ENCODE assay signal across 19 cellular contexts in genomic region chr6:37099442-37099841, GRCh38.
DNase-seq lines count a peak whose midpoint lies in the region; ATAC-seq and TF ChIP-seq lines count a peak whose summit lies in the region.
"Had no signal": no experiment of that assay in that cellular context is flagged by ENCODE, and none has a peak within 500 bp of the region (broad histone marks: within the 10 kb centered on the region; RNA-seq: fewer than 3 reads in every experiment).

No MANE protein-coding gene starts in this region.

- H3K4me1 ChIP-seq in PC-3 (ENCODE audit: insufficient read depth, low read length): peaks cover 24% of the 10 kb centered on the region
- peaks cover 52% of the 10 kb centered on the region for H3K4me1 ChIP-seq in suprapubic skin

- H3K4me3 ChIP-seq in PC-3 (ENCODE audit: low read length): no peak overlapping the region
- no peak overlapping the region for H3K4me3 ChIP-seq in epithelial cell of esophagus (ENCODE audit: low read length)
- H3K4me3 ChIP-seq in suprapubic skin: no peak overlapping the region
- H3K4me3 ChIP-seq: BLaER1 treated with 17β-estradiol and CSF1 and Interleukin-3, amounts not matched to agents 10 nM and 100 nM; spleen had no signal

- no peak for TF ChIP-seq EP300 in suprapubic skin (IDR thresholded peaks at IDR 0.05)

- no peaks in the 10 kb centered on the region for H3K27me3 ChIP-seq in PC-3 (ENCODE audit: low read length)
- H3K27me3 ChIP-seq in suprapubic skin: no peaks in the 10 kb centered on the region
- H3K27me3 ChIP-seq: BLaER1 treated with 17β-estradiol and CSF1 and Interleukin-3, amounts not matched to agents 10 nM and 100 nM; brain microvascular endothelial cell; spleen had no signal

- no peak overlapping the region for H3K4me2 ChIP-seq in PC-3 (ENCODE audit: low read length)

- peak; percentile 44 for DNase-seq in DMS53 (lab: John Stamatoyannopoulos, UW)
- no peak for DNase-seq in DMS53 treated with DMSO at 0.1 percent for 48 hours (lab: John Stamatoyannopoulos, UW; ENCODE audit: unreplicated experiment)
- DNase-seq in PC-3: peak; percentile 66
- peak; percentile 86 for DNase-seq in epithelial cell of esophagus (ENCODE audit: low read depth)
- DNase-seq in suprapubic skin (ENCODE audit: low spot score in 2 of 2): no peak
- no peak for DNase-seq in amniotic stem cell (lab: John Stamatoyannopoulos, UW)
- DNase-seq in stimulated activated CD4-positive, alpha-beta T cell treated with anti-CD3 and anti-CD28 coated beads, Interleukin-4, amount 100 ng/mL, for 24 hours: no peak
- DNase-seq in glomerular visceral epithelial cell (ENCODE audit: extremely low spot score): no peak
- DNase-seq: activated CD4-positive, alpha-beta memory T cell treated with anti-CD3 and anti-CD28 coated beads, Interleukin-2, amount 10 ng/mL, durations not matched to agents 7 days and 5 days; activated T-cell treated with anti-CD3 and anti-CD28 coated beads, Interleukin-2, amount 50 U/mL, for 24 hours; brain microvascular endothelial cell; H9; NCI-H1930; NCI-H524; OCI-M1; spleen; WERI-Rb-1 had no signal

- H2AFZ ChIP-seq in PC-3 (ENCODE audit: low read length): no peak overlapping the region

- H3K9me2 ChIP-seq in PC-3 (replicated peaks; ENCODE audit: low read length): no peaks in the 10 kb centered on the region

- ATAC-seq in PC-3: no peak

- POLR2A ChIA-PET in PC-3 (lab: Charles Lee; ENCODE audit: unreplicated experiment): no interaction called here

- TF ChIP-seq CTCF in PC-3 (conservative IDR thresholded peaks at IDR 0.05; ENCODE audit: low read depth, low read length): no peak
- peak; percentile 20 for TF ChIP-seq CTCF in epithelial cell of esophagus (IDR thresholded peaks at IDR 0.05; ENCODE audit: insufficient read depth, low read depth, low read length, missing control alignments)
- no peak for TF ChIP-seq CTCF in suprapubic skin (IDR thresholded peaks at IDR 0.05)

- no TSS peak for BruUV-seq in PC-3 (replicated peaks; lab: Mats Ljungman, UMichigan)

- no peak for TF ChIP-seq POLR2A in suprapubic skin (IDR thresholded peaks at IDR 0.05)

- CTCF ChIA-PET in PC-3 (lab: Charles Lee): no interaction called here

- H3K79me2 ChIP-seq in PC-3 (ENCODE audit: low read length): no peaks in the 10 kb centered on the region

- H3K36me3 ChIP-seq in PC-3 (ENCODE audit: low read depth, low read length) (no peaks in the 10 kb centered on the region), suprapubic skin (no peaks in the 10 kb centered on the region)
- H3K36me3 ChIP-seq: BLaER1 treated with 17β-estradiol and CSF1 and Interleukin-3, amounts not matched to agents 10 nM and 100 nM; brain microvascular endothelial cell; spleen; WERI-Rb-1 had no signal

- no peaks in the 10 kb centered on the region for H3F3A ChIP-seq in PC-3 (ENCODE audit: low read length, unreplicated experiment)

- H4K20me1 ChIP-seq in PC-3 (ENCODE audit: low read length): no peaks in the 10 kb centered on the region
- H4K20me1 ChIP-seq: BLaER1 treated with 17β-estradiol and CSF1 and Interleukin-3, amounts not matched to agents 10 nM and 100 nM had no signal

- no peak overlapping the region for H3K9ac ChIP-seq in PC-3 (ENCODE audit: low read length)
- H3K9ac ChIP-seq: BLaER1 treated with 17β-estradiol and CSF1 and Interleukin-3, amounts not matched to agents 10 nM and 100 nM had no signal

- H3K9me3 ChIP-seq in PC-3 (ENCODE audit: low read length) (no peaks in the 10 kb centered on the region), suprapubic skin (no peaks in the 10 kb centered on the region)
- H3K9me3 ChIP-seq: BLaER1 treated with 17β-estradiol and CSF1 and Interleukin-3, amounts not matched to agents 10 nM and 100 nM; spleen had no signal

- intact Hi-C loops in PC-3 (cut with micrococcal nuclease): no loop called here

- WGBS in suprapubic skin: 60% methylated on average over 2 of the region's 2 CpGs

- H3K27ac ChIP-seq in PC-3 (ENCODE audit: low read length) (no peak overlapping the region), suprapubic skin (peak overlapping the region; percentile 39)
- H3K27ac ChIP-seq: 22Rv1, brain microvascular endothelial cell, WERI-Rb-1 had no signal

Comparison
In these comparisons a context has a peak if more than half of its experiments do, and no peak if none do; other contexts are left out.
1. DNase-seq: peak in DMS53 (single experiment), PC-3 (single experiment) and epithelial cell of esophagus (single experiment); none in DMS53 treated with DMSO at 0.1 percent for 48 hours (single experiment), suprapubic skin (0 of 2), amniotic stem cell (single experiment), stimulated activated CD4-positive, alpha-beta T cell treated with anti-CD3 and anti-CD28 coated beads, Interleukin-4, amount 100 ng/mL, for 24 hours (single experiment) and glomerular visceral epithelial cell (single experiment).